ENCODE assay signal across 8 cellular contexts in genomic region chr12:45728625-45729232, GRCh38. TPM values are rescaled to one million over a fixed set of nuclear protein-coding genes. Genes with fewer than 3 reads are reported as not detected.
DNase-seq lines count a peak whose midpoint lies in the region; ATAC-seq and TF ChIP-seq lines count a peak whose summit lies in the region.

No MANE protein-coding gene starts in this region.

- peak overlapping the region; percentile 99 for H3K9ac ChIP-seq in BLaER1

- H3K4me2 ChIP-seq in BLaER1: peak overlapping the region; percentile 87

- DNase-seq in GM19238 (ENCODE audit: insufficient read length, low spot score) (peak; percentile 51), NCI-H460 (ENCODE audit: extremely low read depth, low read depth) (peak; percentile 95), choroid plexus epithelial cell (ENCODE audit: low read depth) (peak; percentile 98), kidney tubule cell (ENCODE audit: low spot score) (peak; percentile 97)
- DNase-seq in activated CD4-positive, alpha-beta T cell treated with anti-CD3 and anti-CD28 coated beads for 24 hours (ENCODE audit: low read depth in 2 of 2): peak; percentile 88
- peak; percentile 86 to 94 for DNase-seq in stimulated activated CD4-positive, alpha-beta T cell treated with anti-CD3 and anti-CD28 coated beads, Interleukin-1b, Interleukin-23, amount 100 ng/mL, for 1 hour (ENCODE audit: low read depth in 2 of 2)

- H3K4me1 ChIP-seq in BLaER1: peaks cover 25% of the 10 kb centered on the region

- ATAC-seq in HG03439 (IDR thresholded peaks at IDR 0.05; ENCODE audit: unreplicated experiment): peak; percentile 55

- no peaks in the 10 kb centered on the region for H3K9me3 ChIP-seq in BLaER1

- no peaks in the 10 kb centered on the region for H3K27me3 ChIP-seq in BLaER1

- TF ChIP-seq CTCF in choroid plexus epithelial cell (conservative IDR thresholded peaks at IDR 0.05; ENCODE audit: low read depth, low read length): peak; percentile 74

- H3K36me3 ChIP-seq in BLaER1: no peaks in the 10 kb centered on the region; the same call in 1 of the 2 replicates

- H3K4me3 ChIP-seq in BLaER1: peak overlapping the region; percentile 88
- peak overlapping the region; percentile 84 for H3K4me3 ChIP-seq in choroid plexus epithelial cell (ENCODE audit: low read depth, low read length)

- peak overlapping the region; percentile 97 for H3K27ac ChIP-seq in BLaER1

- H4K20me1 ChIP-seq in BLaER1: peaks cover 43% of the 10 kb centered on the region

RNA-seq across cellular contexts. Expression of gene ARID2, which starts 0.8 kb away (rescaled TPM):
- total RNA-seq in NCI-H460 (2014; rRNA removed; shearing (Covaris generic)): 29.0 and 32.1 TPM in 2 replicates
- polyA plus RNA-seq in NCI-H460 (2014; cell fraction: nucleus; rRNA removed): 10.7 and 14.3 TPM in 2 replicates

Comparison
In these comparisons a context has a peak if more than half of its experiments do, and no peak if none do; other contexts are left out.
1. Peak in every context shown above with its lines: DNase-seq, ATAC-seq, H3K4me3 ChIP-seq and H3K27ac ChIP-seq.